ENCODE assay signal across 1 cellular context in genomic region chr5:162391848-162392247, GRCh38.
TF ChIP-seq lines count a peak whose summit lies in the region.

No MANE protein-coding gene starts in this region.

TF ChIP-seq in GM12878, 131 proteins besides CTCF, POLR2A, EP300 and RAD21 (continued from another document):
- TF ChIP-seq, protein P1, sequence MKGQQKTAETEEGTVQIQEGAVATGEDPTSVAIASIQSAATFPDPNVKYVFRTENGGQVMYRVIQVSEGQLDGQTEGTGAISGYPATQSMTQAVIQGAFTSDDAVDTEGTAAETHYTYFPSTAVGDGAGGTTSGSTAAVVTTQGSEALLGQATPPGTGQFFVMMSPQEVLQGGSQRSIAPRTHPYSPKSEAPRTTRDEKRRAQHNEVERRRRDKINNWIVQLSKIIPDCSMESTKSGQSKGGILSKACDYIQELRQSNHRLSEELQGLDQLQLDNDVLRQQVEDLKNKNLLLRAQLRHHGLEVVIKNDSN (IDR thresholded peaks at IDR 0.05; ENCODE audit: borderline replicate concordance, extremely low read length, insufficient read depth, low read depth, low read length), result no peak
- TF ChIP-seq CREM (IDR thresholded peaks at IDR 0.05; ENCODE audit: low read depth) (no peak), ZSCAN29 (IDR thresholded peaks at IDR 0.05) (no peak), MTA3 (IDR thresholded peaks at IDR 0.05; ENCODE audit: borderline replicate concordance, low read length) (no peak), STAT1 (conservative IDR thresholded peaks at IDR 0.05) (no peak)
- TF ChIP-seq, protein P2, sequence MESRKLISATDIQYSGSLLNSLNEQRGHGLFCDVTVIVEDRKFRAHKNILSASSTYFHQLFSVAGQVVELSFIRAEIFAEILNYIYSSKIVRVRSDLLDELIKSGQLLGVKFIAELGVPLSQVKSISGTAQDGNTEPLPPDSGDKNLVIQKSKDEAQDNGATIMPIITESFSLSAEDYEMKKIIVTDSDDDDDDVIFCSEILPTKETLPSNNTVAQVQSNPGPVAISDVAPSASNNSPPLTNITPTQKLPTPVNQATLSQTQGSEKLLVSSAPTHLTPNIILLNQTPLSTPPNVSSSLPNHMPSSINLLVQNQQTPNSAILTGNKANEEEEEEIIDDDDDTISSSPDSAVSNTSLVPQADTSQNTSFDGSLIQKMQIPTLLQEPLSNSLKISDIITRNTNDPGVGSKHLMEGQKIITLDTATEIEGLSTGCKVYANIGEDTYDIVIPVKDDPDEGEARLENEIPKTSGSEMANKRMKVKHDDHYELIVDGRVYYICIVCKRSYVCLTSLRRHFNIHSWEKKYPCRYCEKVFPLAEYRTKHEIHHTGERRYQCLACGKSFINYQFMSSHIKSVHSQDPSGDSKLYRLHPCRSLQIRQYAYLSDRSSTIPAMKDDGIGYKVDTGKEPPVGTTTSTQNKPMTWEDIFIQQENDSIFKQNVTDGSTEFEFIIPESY (IDR thresholded peaks at IDR 0.05), result no peak
